ENCODE assay signal across 23 cellular contexts in genomic region chr7:27091125-27091524, GRCh38. TPM values are rescaled to one million over a fixed set of nuclear protein-coding genes. Genes with fewer than 3 reads are reported as not detected.
A peak's percentile ranks its signal among the peaks of the same experiment; 100 is the strongest.
DNase-seq lines count a peak whose midpoint lies in the region; ATAC-seq and TF ChIP-seq lines count a peak whose summit lies in the region.
"Had no signal": no experiment of that assay in that cellular context is flagged by ENCODE, and none has a peak within 500 bp of the region (broad histone marks: within the 10 kb centered on the region; RNA-seq: fewer than 3 reads in every experiment).

No MANE protein-coding gene starts in this region.

- peaks cover 24% of the 10 kb centered on the region for H3K36me3 Mint-ChIP-seq in nephron progenitor cell (ENCODE audit: low read depth)

- H3K4me1 ChIP-seq in HUES6 (ENCODE audit: control insufficient read depth, insufficient read depth, low read length) = peaks cover 48% of the 10 kb centered on the region
- no peaks in the 10 kb centered on the region for H3K4me1 ChIP-seq in hepatocyte (ENCODE audit: insufficient read depth)

- H3K36me3 ChIP-seq in HUES6 (ENCODE audit: control insufficient read depth, insufficient read depth, low read length) = no peaks in the 10 kb centered on the region
- H3K36me3 ChIP-seq in hepatocyte (replicated peaks; ENCODE audit: insufficient read depth, low read depth) = no peaks in the 10 kb centered on the region
- H3K36me3 ChIP-seq: brain microvascular endothelial cell, esophagus muscularis mucosa, gastrocnemius medialis had no signal

- H3K27me3 Mint-ChIP-seq in nephron progenitor cell (ENCODE audit: low read depth, poor library complexity) = peaks cover 6% of the 10 kb centered on the region

- peak overlapping the region; percentile 16; the same call in 1 of the 2 replicates for H3K4me3 ChIP-seq in HUES6 (ENCODE audit: low read depth, low read length)
- H3K4me3 ChIP-seq in hepatocyte = no peak overlapping the region
- H3K4me3 ChIP-seq: esophagus muscularis mucosa, gastrocnemius medialis, GM23248, lung had no signal

- no peaks in the 10 kb centered on the region for H3K9me2 ChIP-seq in hepatocyte (replicated peaks; ENCODE audit: insufficient read depth)

- H3K4me2 ChIP-seq in hepatocyte = no peak overlapping the region

- DNase-seq in DMS79 treated with DMSO at 0.1 percent for 48 hours (lab: John Stamatoyannopoulos, UW) = peak; percentile 45
- peak; percentile 96 for DNase-seq in NCI-H69 (lab: John Stamatoyannopoulos, UW)
- DNase-seq in nephron progenitor cell = no peak
- DNase-seq in hepatocyte (ENCODE audit: low spot score) = no peak
- DNase-seq in GM19238 (ENCODE audit: insufficient read length, low spot score) = no peak
- DNase-seq: activated CD4-positive, alpha-beta memory T cell treated with anti-CD3 and anti-CD28 coated beads, Interleukin-2, amount 10 ng/mL, durations not matched to agents 7 days and 5 days; activated CD4-positive, CD25-positive, alpha-beta regulatory T cell; activated gamma-delta T cell; brain microvascular endothelial cell; CD4-positive, alpha-beta memory T cell; DND-41; gastrocnemius medialis; GM23248; NCI-H1694; small intestine; stimulated activated CD4-positive, alpha-beta T cell treated with anti-CD3 and anti-CD28 coated beads, Interleukin-2, amount 100 ng/mL, for 48 hours; stimulated activated naive B cell treated with anti-CD40 and anti-IgM and Interleukin-4, amounts not matched to agents 10 μg/mL and 1 μg/mL and 100 μg/mL, for 72 hours had no signal

- H3K79me2 ChIP-seq in hepatocyte = no peaks in the 10 kb centered on the region

- H3K4me3 Mint-ChIP-seq in nephron progenitor cell = peak overlapping the region; percentile 99
- H3K4me3 Mint-ChIP-seq: activated CD4-positive, alpha-beta memory T cell treated with anti-CD3 and anti-CD28 coated beads, Interleukin-2, amount 10 ng/mL, durations not matched to agents 7 days and 5 days; CD4-positive, alpha-beta memory T cell; stimulated activated naive B cell treated with anti-CD40 and anti-IgM and Interleukin-4, amounts not matched to agents 10 μg/mL and 1 μg/mL and 100 μg/mL, for 72 hours had no signal

- H3K9ac ChIP-seq in HUES6 (ENCODE audit: low read length) = peak overlapping the region; percentile 6
- H3K9ac ChIP-seq: GM23248 had no signal

- no peaks in the 10 kb centered on the region for H4K20me1 ChIP-seq in hepatocyte (ENCODE audit: insufficient read depth, poor library complexity, severe bottlenecking)

- H3K27ac ChIP-seq in HUES6 (ENCODE audit: low read depth, low read length) = peak overlapping the region; percentile 3; the same call in 1 of the 2 replicates
- no peak overlapping the region for H3K27ac ChIP-seq in hepatocyte
- H3K27ac ChIP-seq: brain microvascular endothelial cell, esophagus muscularis mucosa, gastrocnemius medialis, GM23248 had no signal

- H3K4me1 Mint-ChIP-seq in nephron progenitor cell = peaks cover 69% of the 10 kb centered on the region

- H3K27ac Mint-ChIP-seq in nephron progenitor cell = peak overlapping the region; percentile 98
- H3K27ac Mint-ChIP-seq: activated CD4-positive, alpha-beta memory T cell treated with anti-CD3 and anti-CD28 coated beads, Interleukin-2, amount 10 ng/mL, durations not matched to agents 7 days and 5 days; CD4-positive, alpha-beta memory T cell; stimulated activated naive B cell treated with anti-CD40 and anti-IgM and Interleukin-4, amounts not matched to agents 10 μg/mL and 1 μg/mL and 100 μg/mL, for 72 hours had no signal

- TF ChIP-seq CTCF in nephron progenitor cell (IDR thresholded peaks at IDR 0.05) = no peak
- TF ChIP-seq CTCF in hepatocyte (IDR thresholded peaks at IDR 0.05; ENCODE audit: poor library complexity) = no peak

- no peak overlapping the region for H2AFZ ChIP-seq in hepatocyte
- H2AFZ ChIP-seq: GM23248 had no signal

- no peak for ATAC-seq in GM19395 (IDR thresholded peaks at IDR 0.05; ENCODE audit: unreplicated experiment)
- ATAC-seq: gastrocnemius medialis; Right ventricle myocardium inferior; stimulated activated naive B cell treated with anti-CD40 and anti-IgM and Interleukin-4, amounts not matched to agents 10 μg/mL and 1 μg/mL and 100 μg/mL, for 72 hours had no signal

- WGBS in hepatocyte (ENCODE audit: low lambda C conversion rate, missing lambda C conversion rate) = 9% methylated on average over 3 of the region's 3 CpGs

- peaks cover 12% of the 10 kb centered on the region for H3K9me3 Mint-ChIP-seq in nephron progenitor cell

- H3K9me3 ChIP-seq in HUES6 (ENCODE audit: control insufficient read depth, insufficient read depth, low read depth, low read length) (no peaks in the 10 kb centered on the region), hepatocyte (ENCODE audit: low read depth) (no peaks in the 10 kb centered on the region)
- H3K9me3 ChIP-seq: esophagus muscularis mucosa, gastrocnemius medialis had no signal

- H3K27me3 ChIP-seq in HUES6 (ENCODE audit: control insufficient read depth, insufficient read depth, low read length) (peaks cover 88% of the 10 kb centered on the region), hepatocyte (peaks cover 81% of the 10 kb centered on the region)

RNA-seq across cellular contexts. Expression of gene HOXA1, which starts 4.7 kb away (rescaled TPM):
- 0.12 and 0.30 TPM in 2 replicates for total RNA-seq in hepatocyte
- 0.25 and 0.77 TPM in 2 replicates for polyA plus RNA-seq in hepatocyte
- total RNA-seq: Right ventricle myocardium inferior had no signal

RNA-seq across cellular contexts. Expression of gene HOXA2, which starts 11.4 kb away (rescaled TPM):
- 0.36 TPM in 1 of 2 replicates, not detected in the other for total RNA-seq in hepatocyte
- 0.07 and 0.81 TPM in 2 replicates for polyA plus RNA-seq in hepatocyte
- total RNA-seq: activated CD4-positive, alpha-beta memory T cell treated with anti-CD3 and anti-CD28 coated beads, Interleukin-2, amount 10 ng/mL, durations not matched to agents 7 days and 5 days; CD4-positive, alpha-beta memory T cell; GM23248 had no signal
- polyA plus RNA-seq: CD4-positive, alpha-beta memory T cell; GM23248; IgD-negative memory B cell had no signal

RNA-seq across cellular contexts. Expression of gene HOXA4, which starts 39.4 kb away (rescaled TPM):
- 1.3 and 1.4 TPM in 2 replicates for total RNA-seq in hepatocyte
- polyA plus RNA-seq in hepatocyte = 0.69 and 0.96 TPM in 2 replicates
- polyA plus RNA-seq: IgD-negative memory B cell had no signal

RNA-seq across cellular contexts. Expression of gene HOXA5, which starts 52.4 kb away (rescaled TPM):
- 0.08 and 0.70 TPM in 2 replicates for total RNA-seq in hepatocyte
- 0.41 and 0.92 TPM in 2 replicates for polyA plus RNA-seq in hepatocyte
- total RNA-seq: activated CD4-positive, alpha-beta memory T cell treated with anti-CD3 and anti-CD28 coated beads, Interleukin-2, amount 10 ng/mL, durations not matched to agents 7 days and 5 days; CD4-positive, alpha-beta memory T cell; Right ventricle myocardium inferior had no signal
- polyA plus RNA-seq: CD4-positive, alpha-beta memory T cell; IgD-negative memory B cell had no signal

RNA-seq across cellular contexts. Expression of gene HOXA6, which starts 56.4 kb away (rescaled TPM):
- not detected in 2 replicates for total RNA-seq in hepatocyte
- polyA plus RNA-seq in hepatocyte = 0.16 and 0.23 TPM in 2 replicates
- total RNA-seq: activated CD4-positive, alpha-beta memory T cell treated with anti-CD3 and anti-CD28 coated beads, Interleukin-2, amount 10 ng/mL, durations not matched to agents 7 days and 5 days; CD4-positive, alpha-beta memory T cell; Right ventricle myocardium inferior had no signal
- polyA plus RNA-seq: CD4-positive, alpha-beta memory T cell had no signal

Comparison
In these comparisons a context has a peak if more than half of its experiments do, and no peak if none do; other contexts are left out.
1. DNase-seq: peak in DMS79 treated with DMSO at 0.1 percent for 48 hours (single experiment) and NCI-H69 (single experiment); none in nephron progenitor cell (single experiment), hepatocyte (single experiment) and GM19238 (single experiment).